13 cellular contexts compared by ENCODE assay signal in the genomic region with DNA sequence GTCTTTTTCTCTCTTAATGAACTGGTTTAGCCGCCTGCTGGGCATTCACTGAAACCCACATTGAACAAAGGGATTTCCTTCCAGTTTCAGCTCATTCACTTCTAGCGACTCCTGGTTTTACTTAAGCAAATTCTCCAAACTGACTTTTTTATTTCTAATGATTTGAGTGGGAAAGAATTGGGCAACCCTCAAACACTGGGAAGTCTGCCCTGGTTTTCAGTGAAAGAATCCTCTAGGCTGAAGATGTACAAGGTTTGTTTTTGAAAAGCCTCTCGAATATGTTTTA. TPM values are rescaled to one million over a fixed set of nuclear protein-coding genes. Genes with fewer than 3 reads are reported as not detected.
DNase-seq lines count a peak whose midpoint lies in the region; ATAC-seq and TF ChIP-seq lines count a peak whose summit lies in the region.
"Had no signal": no experiment of that assay in that cellular context is flagged by ENCODE, and none has a peak within 500 bp of the region (broad histone marks: within the 10 kb centered on the region; RNA-seq: fewer than 3 reads in every experiment).

No MANE protein-coding gene starts in this region.

- H3K9ac ChIP-seq in colonic mucosa (ENCODE audit: low read depth in 2 of 2, low read length in 2 of 2), result no peak overlapping the region

- H3K4me1 ChIP-seq in thoracic aorta (ENCODE audit: control insufficient read depth in 1 of 2, low read depth in 2 of 2) (no peaks in the 10 kb centered on the region), colonic mucosa (no peaks in the 10 kb centered on the region)
- H3K4me1 ChIP-seq: A549 had no signal

- ATAC-seq in left ventricle myocardium superior (peak; percentile 31), thoracic aorta (ENCODE audit: insufficient number of reproducible peaks, low FRiP score, low read depth) (no peak), GM21360 (IDR thresholded peaks at IDR 0.05; ENCODE audit: unreplicated experiment) (no peak)
- ATAC-seq: A549; activated CD4-positive, CD25-positive, alpha-beta regulatory T cell treated with anti-CD3 and anti-CD28 coated beads, Interleukin-2, amount 50 U/mL, for 24 hours; GM12878 had no signal

- TF ChIP-seq CTCF in astrocyte of the spinal cord (IDR thresholded peaks at IDR 0.05; ENCODE audit: low read depth, low read length) (peak; percentile 55), thoracic aorta (IDR thresholded peaks at IDR 0.05) (peak; percentile 29), colonic mucosa (IDR thresholded peaks at IDR 0.05) (no peak)

- intact Hi-C loops in left ventricle myocardium superior (cut with micrococcal nuclease) (no loop called here), colonic mucosa (cut with DNase I) (no loop called here)

- H3K4me3 ChIP-seq in astrocyte of the spinal cord (ENCODE audit: low read depth, low read length) (no peak overlapping the region), thoracic aorta (no peak overlapping the region), colonic mucosa (no peak overlapping the region)
- H3K4me3 ChIP-seq: A549, GM12878 had no signal

- H3K9me3 ChIP-seq in thoracic aorta (no peaks in the 10 kb centered on the region), colonic mucosa (no peaks in the 10 kb centered on the region)
- H3K9me3 ChIP-seq: A549 had no signal

- H3K27me3 ChIP-seq in thoracic aorta (replicated peaks; ENCODE audit: insufficient read depth), result no peaks in the 10 kb centered on the region
- no peaks in the 10 kb centered on the region for H3K27me3 ChIP-seq in colonic mucosa

- no peak overlapping the region for H3K27ac ChIP-seq in thoracic aorta
- H3K27ac ChIP-seq in colonic mucosa, result no peak overlapping the region
- H3K27ac ChIP-seq: A549 had no signal

- DNase-seq in NCI-H82 (lab: John Stamatoyannopoulos, UW) (peak; percentile 48), NCI-H82 treated with DMSO at 0.1 percent for 48 hours (lab: John Stamatoyannopoulos, UW; ENCODE audit: unreplicated experiment) (no peak), astrocyte of the spinal cord (ENCODE audit: low read depth, low spot score) (peak; percentile 73), left ventricle myocardium superior (no peak), thoracic aorta (ENCODE audit: low spot score) (no peak), colonic mucosa (no peak), cortex of kidney (lab: John Stamatoyannopoulos, UW) (no peak)
- DNase-seq: activated naive CD4-positive, alpha-beta T cell treated with anti-CD3 and anti-CD28 coated beads, Interleukin-2, amount 50 U/mL, for 16 hours; hypothalamus had no signal

- in situ Hi-C loops in astrocyte of the spinal cord (cut with HindIII; ENCODE audit: low sequenced_read_pairs), result no loop called here

- no peaks in the 10 kb centered on the region for H3K36me3 ChIP-seq in thoracic aorta
- H3K36me3 ChIP-seq in colonic mucosa, result no peaks in the 10 kb centered on the region

RNA-seq across cellular contexts. Expression of a gene that starts 45.5 kb away (rescaled TPM):
- total RNA-seq in left ventricle myocardium superior, result 10.9 TPM
- 10 to 100 TPM; 33.6 to 74.7 TPM for total RNA-seq in thoracic aorta
- 10 to 100 TPM; 30.2 to 51.1 TPM for total RNA-seq in colonic mucosa

Comparison
In these comparisons a context has a peak if more than half of its experiments do, and no peak if none do; other contexts are left out.
1. DNase-seq: peak in NCI-H82 (single experiment) and astrocyte of the spinal cord (single experiment); none in NCI-H82 treated with DMSO at 0.1 percent for 48 hours (single experiment), left ventricle myocardium superior (single experiment), thoracic aorta (single experiment), colonic mucosa (single experiment) and cortex of kidney (single experiment).